In genomic region chr1:186374313-186375151, GRCh38 we compare ENCODE assay signal across 8 cellular contexts. TPM values are rescaled to one million over a fixed set of nuclear protein-coding genes. Genes with fewer than 3 reads are reported as not detected.
DNase-seq lines count a peak whose midpoint lies in the region; ATAC-seq and TF ChIP-seq lines count a peak whose summit lies in the region.

No MANE protein-coding gene starts in this region.

- no peak for TF ChIP-seq CTCF in fibroblast of mammary gland (conservative IDR thresholded peaks at IDR 0.05; ENCODE audit: control insufficient read depth, insufficient read depth, low read depth, low read length)
- no peak for TF ChIP-seq CTCF in neural crest cell (conservative IDR thresholded peaks at IDR 0.05)

- ATAC-seq in GM18858 (IDR thresholded peaks at IDR 0.05; ENCODE audit: unreplicated experiment): peak; percentile 40
- ATAC-seq in HG03045 (IDR thresholded peaks at IDR 0.05; ENCODE audit: unreplicated experiment): peak; percentile 19
- peak; percentile 14 for ATAC-seq in activated CD8-positive, alpha-beta T cell treated with anti-CD3 and anti-CD28 coated beads, Interleukin-2, amount 10 ng/mL, durations not matched to agents 7 days and 5 days

- CTCF ChIA-PET in activated CD8-positive, alpha-beta T cell treated with anti-CD3 and anti-CD28 coated beads, Interleukin-2, amount 10 ng/mL, durations not matched to agents 7 days and 5 days (lab: Charles Lee): interaction anchor here (0.6 to 2.9 kb wide), 40 partner anchors 8 to 608 kb away, joined by 3 to 41 read pairs (median 5); partner anchors contain the start of gene PTGS2

- peaks cover 36 to 52% (median 42%) of the 10 kb centered on the region in 11 experiments for H3K36me3 ChIP-seq in BLaER1 treated with 17β-estradiol and CSF1 and Interleukin-3, amounts not matched to agents 10 nM and 100 nM

- H3K4me3 Mint-ChIP-seq in activated CD8-positive, alpha-beta T cell treated with anti-CD3 and anti-CD28 coated beads, Interleukin-2, amount 10 ng/mL, durations not matched to agents 7 days and 5 days: peak overlapping the region; percentile 97
- H3K4me3 Mint-ChIP-seq in neural crest cell: peak overlapping the region; percentile 97

- no peaks in the 10 kb centered on the region for H3K9me3 ChIP-seq in BLaER1 treated with 17β-estradiol and CSF1 and Interleukin-3, amounts not matched to agents 10 nM and 100 nM (replicated peaks in 1 of 11)

- peaks cover 6 to 80% (median 47%) of the 10 kb centered on the region in 11 experiments; a peak in 17 of 22 replicates for H4K20me1 ChIP-seq in BLaER1 treated with 17β-estradiol and CSF1 and Interleukin-3, amounts not matched to agents 10 nM and 100 nM

- no peaks in the 10 kb centered on the region for H3K9me3 Mint-ChIP-seq in activated CD8-positive, alpha-beta T cell treated with anti-CD3 and anti-CD28 coated beads, Interleukin-2, amount 10 ng/mL, durations not matched to agents 7 days and 5 days (ENCODE audit: insufficient read depth)
- H3K9me3 Mint-ChIP-seq in neural crest cell: no peaks in the 10 kb centered on the region

- peak overlapping the region; percentile 53 to 92 (median 85) for H3K27ac ChIP-seq in BLaER1 treated with 17β-estradiol and CSF1 and Interleukin-3, amounts not matched to agents 10 nM and 100 nM

- H3K4me3 ChIP-seq in BLaER1 treated with 17β-estradiol and CSF1 and Interleukin-3, amounts not matched to agents 10 nM and 100 nM: peak overlapping the region; percentile 79 to 98 (median 92)
- peak overlapping the region; percentile 94 for H3K4me3 ChIP-seq in fibroblast of mammary gland (ENCODE audit: control insufficient read depth, low read depth, low read length)

- peak; percentile 47 for DNase-seq in NCI-H345 (lab: John Stamatoyannopoulos, UW)
- DNase-seq in activated CD8-positive, alpha-beta T cell treated with anti-CD3 and anti-CD28 coated beads, Interleukin-2, amount 10 ng/mL, durations not matched to agents 7 days and 5 days: peak; percentile 63
- peak; percentile 38 for DNase-seq in fibroblast of mammary gland (ENCODE audit: low read depth)
- no peak for DNase-seq in neural crest cell (ENCODE audit: low read depth, low spot score)
- no peak for DNase-seq in cortex of kidney (lab: John Stamatoyannopoulos, UW)

- peak overlapping the region; percentile 85 to 92 (median 87) for H3K9ac ChIP-seq in BLaER1 treated with 17β-estradiol and CSF1 and Interleukin-3, amounts not matched to agents 10 nM and 100 nM

- H3K27me3 ChIP-seq in BLaER1 treated with 17β-estradiol and CSF1 and Interleukin-3, amounts not matched to agents 10 nM and 100 nM: no peaks in the 10 kb centered on the region

- H3K4me1 ChIP-seq in BLaER1 treated with 17β-estradiol and CSF1 and Interleukin-3, amounts not matched to agents 10 nM and 100 nM: peaks cover 9 to 31% (median 23%) of the 10 kb centered on the region in 10 experiments

- peak overlapping the region; percentile 94 for H3K27ac Mint-ChIP-seq in activated CD8-positive, alpha-beta T cell treated with anti-CD3 and anti-CD28 coated beads, Interleukin-2, amount 10 ng/mL, durations not matched to agents 7 days and 5 days
- peak overlapping the region; percentile 99 for H3K27ac Mint-ChIP-seq in neural crest cell (ENCODE audit: unreplicated experiment)

- H3K36me3 Mint-ChIP-seq in activated CD8-positive, alpha-beta T cell treated with anti-CD3 and anti-CD28 coated beads, Interleukin-2, amount 10 ng/mL, durations not matched to agents 7 days and 5 days (ENCODE audit: low read depth): peaks cover 31% of the 10 kb centered on the region
- peaks cover 15% of the 10 kb centered on the region for H3K36me3 Mint-ChIP-seq in neural crest cell (ENCODE audit: low read depth)

- no peaks in the 10 kb centered on the region for H3K27me3 Mint-ChIP-seq in activated CD8-positive, alpha-beta T cell treated with anti-CD3 and anti-CD28 coated beads, Interleukin-2, amount 10 ng/mL, durations not matched to agents 7 days and 5 days (ENCODE audit: low read depth)
- no peaks in the 10 kb centered on the region for H3K27me3 Mint-ChIP-seq in neural crest cell (ENCODE audit: low read depth)

- POLR2A ChIA-PET in activated CD8-positive, alpha-beta T cell treated with anti-CD3 and anti-CD28 coated beads, Interleukin-2, amount 10 ng/mL, durations not matched to agents 7 days and 5 days (lab: Charles Lee): interaction anchor here (0.6 to 1.6 kb wide), 7 partner anchors 12 to 1623 kb away, joined by 3 to 7 read pairs (median 3); no protein-coding TSS in a partner anchor

- peak overlapping the region; percentile 66 to 90 (median 80) for H3K4me2 ChIP-seq in BLaER1 treated with 17β-estradiol and CSF1 and Interleukin-3, amounts not matched to agents 10 nM and 100 nM

- peaks cover 33% of the 10 kb centered on the region for H3K4me1 Mint-ChIP-seq in activated CD8-positive, alpha-beta T cell treated with anti-CD3 and anti-CD28 coated beads, Interleukin-2, amount 10 ng/mL, durations not matched to agents 7 days and 5 days (ENCODE audit: low read depth)
- peaks cover 30% of the 10 kb centered on the region for H3K4me1 Mint-ChIP-seq in neural crest cell

RNA-seq across cellular contexts. Expression of gene TPR, which starts 0.5 kb away (rescaled TPM):
- 100 to 1,000 TPM; 131 to 143 TPM for total RNA-seq in activated CD8-positive, alpha-beta T cell treated with anti-CD3 and anti-CD28 coated beads, Interleukin-2, amount 10 ng/mL, durations not matched to agents 7 days and 5 days
- 133 and 135 TPM in 2 replicates for total RNA-seq in neural crest cell

RNA-seq across cellular contexts. Expression of gene ODR4, which starts 1.1 kb away (rescaled TPM):
- 10 to 100 TPM; 12.1 to 12.8 TPM for total RNA-seq in activated CD8-positive, alpha-beta T cell treated with anti-CD3 and anti-CD28 coated beads, Interleukin-2, amount 10 ng/mL, durations not matched to agents 7 days and 5 days
- total RNA-seq in neural crest cell: 18.3 and 22.2 TPM in 2 replicates

Comparison
In these comparisons a context has a peak if more than half of its experiments do, and no peak if none do; other contexts are left out.
1. DNase-seq: peak in NCI-H345 (single experiment), activated CD8-positive, alpha-beta T cell treated with anti-CD3 and anti-CD28 coated beads, Interleukin-2, amount 10 ng/mL, durations not matched to agents 7 days and 5 days (single experiment) and fibroblast of mammary gland (single experiment); none in neural crest cell (single experiment) and cortex of kidney (single experiment).
2. Peak in every context shown above with its lines, with median percentiles within 50 percentile points of each other: ATAC-seq.